In the genomic region with DNA sequence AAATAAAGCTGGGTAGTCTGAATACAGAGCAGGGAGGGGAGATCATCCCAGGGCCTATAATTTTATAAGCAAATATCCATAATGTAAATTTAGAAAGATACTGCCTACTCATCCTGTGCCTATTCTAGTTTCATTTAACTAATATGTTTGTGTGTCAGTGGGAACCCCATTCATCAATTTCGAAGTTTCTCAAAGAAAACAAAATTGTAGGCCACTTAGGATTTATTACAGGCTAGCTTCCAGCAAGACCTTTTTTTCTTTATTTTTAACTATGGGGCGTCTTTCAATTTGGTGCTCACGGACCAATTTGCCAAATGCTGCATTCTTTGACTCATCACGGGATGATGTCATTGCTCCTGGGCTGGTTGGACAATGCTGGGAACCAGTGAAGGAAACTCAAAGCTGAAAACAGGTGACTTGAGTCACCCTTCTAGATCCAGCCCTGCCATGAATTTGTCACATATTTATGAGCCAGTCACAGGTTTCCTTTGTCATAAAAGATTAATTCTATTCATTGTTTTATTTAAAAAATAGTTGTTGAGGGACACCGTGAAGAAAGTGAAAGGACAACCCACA, we compare ENCODE assay signal across 15 cellular contexts. TPM values are rescaled to one million over a fixed set of nuclear protein-coding genes. Genes with fewer than 3 reads are reported as not detected.
DNase-seq lines count a peak whose midpoint lies in the region; ATAC-seq and TF ChIP-seq lines count a peak whose summit lies in the region.
"Had no signal": no experiment of that assay in that cellular context is flagged by ENCODE, and none has a peak within 500 bp of the region (broad histone marks: within the 10 kb centered on the region; RNA-seq: fewer than 3 reads in every experiment).

No MANE protein-coding gene starts in this region.

- peaks cover 6% of the 10 kb centered on the region for H3K36me3 Mint-ChIP-seq in activated T-cell treated with anti-CD3 and anti-CD28 coated beads, Interleukin-2, amount 50 U/mL, for 4 hours (ENCODE audit: insufficient read depth)
- no peaks in the 10 kb centered on the region for H3K36me3 Mint-ChIP-seq in stimulated activated effector memory CD8-positive, alpha-beta T cell treated with anti-CD3 and anti-CD28 coated beads, Interleukin-12 subunit alpha, Interleukin-12 subunit beta, amount 100 ng/mL, for 72 hours

- no peak overlapping the region for H2AFZ ChIP-seq in PC-3 (ENCODE audit: low read length)

- DNase-seq in activated T-cell treated with anti-CD3 and anti-CD28 coated beads, Interleukin-2, amount 50 U/mL, for 4 hours: no peak
- no peak for DNase-seq in activated T-cell treated with anti-CD3 and anti-CD28 coated beads for 4 hours
- peak; percentile 49 to 50 for DNase-seq in SJSA1 (ENCODE audit: low read depth in 1 of 2, low spot score in 2 of 2)
- peak; percentile 75 for DNase-seq in fibroblast of the aortic adventitia (ENCODE audit: low read depth)
- no peak for DNase-seq in stimulated activated effector memory CD8-positive, alpha-beta T cell treated with anti-CD3 and anti-CD28 coated beads, Interleukin-12 subunit alpha, Interleukin-12 subunit beta, amount 100 ng/mL, for 72 hours (ENCODE audit: low spot score in 2 of 2)
- no peak for DNase-seq in PC-3
- DNase-seq in prostate gland (ENCODE audit: low spot score): no peak
- no peak for DNase-seq in G401 (ENCODE audit: low spot score)
- DNase-seq: EL; H9; naive thymus-derived CD8-positive, alpha-beta T cell; small intestine; T-helper 9 cell had no signal

- H3K9me3 ChIP-seq in SJSA1 (replicated peaks): no peaks in the 10 kb centered on the region
- H3K9me3 ChIP-seq in PC-3 (ENCODE audit: low read length): no peaks in the 10 kb centered on the region
- H3K9me3 ChIP-seq in prostate gland: no peaks in the 10 kb centered on the region
- H3K9me3 ChIP-seq: ascending aorta had no signal

- ATAC-seq in activated T-cell treated with anti-CD3 and anti-CD28 coated beads, Interleukin-2, amount 50 U/mL, for 4 hours: peak; percentile 65 to 70
- ATAC-seq in stimulated activated effector memory CD8-positive, alpha-beta T cell treated with anti-CD3 and anti-CD28 coated beads, Interleukin-12 subunit alpha, Interleukin-12 subunit beta, amount 100 ng/mL, for 72 hours: peak; percentile 44
- no peak for ATAC-seq in PC-3
- ATAC-seq: naive thymus-derived CD8-positive, alpha-beta T cell; Panc1 had no signal

- TF ChIP-seq CTCF in fibroblast of the aortic adventitia (IDR thresholded peaks at IDR 0.05; ENCODE audit: insufficient read depth, low read length): no peak
- TF ChIP-seq CTCF in PC-3 (conservative IDR thresholded peaks at IDR 0.05; ENCODE audit: low read depth, low read length): no peak
- TF ChIP-seq CTCF in prostate gland (IDR thresholded peaks at IDR 0.05): no peak

- H3K79me2 ChIP-seq in PC-3 (ENCODE audit: low read length): no peaks in the 10 kb centered on the region

- H3K9me3 Mint-ChIP-seq in activated T-cell treated with anti-CD3 and anti-CD28 coated beads, Interleukin-2, amount 50 U/mL, for 4 hours: peaks cover 4% of the 10 kb centered on the region
- peaks cover 5% of the 10 kb centered on the region for H3K9me3 Mint-ChIP-seq in stimulated activated effector memory CD8-positive, alpha-beta T cell treated with anti-CD3 and anti-CD28 coated beads, Interleukin-12 subunit alpha, Interleukin-12 subunit beta, amount 100 ng/mL, for 72 hours

- no TSS peak for BruUV-seq in PC-3 (replicated peaks; lab: Mats Ljungman, UMichigan)

- H3K27ac Mint-ChIP-seq in stimulated activated effector memory CD8-positive, alpha-beta T cell treated with anti-CD3 and anti-CD28 coated beads, Interleukin-12 subunit alpha, Interleukin-12 subunit beta, amount 100 ng/mL, for 72 hours: no peak overlapping the region
- H3K27ac Mint-ChIP-seq: H9 had no signal

- no peaks in the 10 kb centered on the region for H3K36me3 ChIP-seq in SJSA1
- no peaks in the 10 kb centered on the region for H3K36me3 ChIP-seq in PC-3 (ENCODE audit: low read depth, low read length)
- no peaks in the 10 kb centered on the region for H3K36me3 ChIP-seq in prostate gland
- H3K36me3 ChIP-seq: ascending aorta had no signal

- TF ChIP-seq POLR2A in prostate gland (IDR thresholded peaks at IDR 0.05): no peak

- in situ Hi-C loops in G401 (cut with HindIII; ENCODE audit: low sequenced_read_pairs): no loop called here

- no peaks in the 10 kb centered on the region for H3K9me2 ChIP-seq in PC-3 (replicated peaks; ENCODE audit: low read length)

- H3K27ac ChIP-seq in SJSA1: peak overlapping the region; percentile 20
- H3K27ac ChIP-seq in PC-3 (ENCODE audit: low read length): no peak overlapping the region
- H3K27ac ChIP-seq in prostate gland: no peak overlapping the region

- peaks cover 9% of the 10 kb centered on the region for H3K4me1 ChIP-seq in SJSA1 (replicated peaks)
- no peaks in the 10 kb centered on the region for H3K4me1 ChIP-seq in PC-3 (ENCODE audit: insufficient read depth, low read length)
- no peaks in the 10 kb centered on the region for H3K4me1 ChIP-seq in prostate gland (replicated peaks)

- H3K4me3 Mint-ChIP-seq in activated T-cell treated with anti-CD3 and anti-CD28 coated beads, Interleukin-2, amount 50 U/mL, for 4 hours: no peak overlapping the region
- H3K4me3 Mint-ChIP-seq in stimulated activated effector memory CD8-positive, alpha-beta T cell treated with anti-CD3 and anti-CD28 coated beads, Interleukin-12 subunit alpha, Interleukin-12 subunit beta, amount 100 ng/mL, for 72 hours: no peak overlapping the region
- H3K4me3 Mint-ChIP-seq: H9; naive thymus-derived CD8-positive, alpha-beta T cell had no signal

- no peaks in the 10 kb centered on the region for H3K27me3 ChIP-seq in SJSA1 (replicated peaks)
- H3K27me3 ChIP-seq in PC-3 (ENCODE audit: low read length): no peaks in the 10 kb centered on the region
- H3K27me3 ChIP-seq in prostate gland (replicated peaks; ENCODE audit: insufficient read depth): no peaks in the 10 kb centered on the region
- H3K27me3 ChIP-seq: ascending aorta had no signal

- no peaks in the 10 kb centered on the region for H3F3A ChIP-seq in PC-3 (ENCODE audit: low read length, unreplicated experiment)

- intact Hi-C loops in PC-3 (cut with micrococcal nuclease) (no loop called here), prostate gland (cut with DNase I) (no loop called here)

- peaks cover 18% of the 10 kb centered on the region for H3K4me1 Mint-ChIP-seq in activated T-cell treated with anti-CD3 and anti-CD28 coated beads, Interleukin-2, amount 50 U/mL, for 4 hours (ENCODE audit: low read depth)
- H3K4me1 Mint-ChIP-seq in stimulated activated effector memory CD8-positive, alpha-beta T cell treated with anti-CD3 and anti-CD28 coated beads, Interleukin-12 subunit alpha, Interleukin-12 subunit beta, amount 100 ng/mL, for 72 hours: no peaks in the 10 kb centered on the region

- POLR2A ChIA-PET in PC-3 (lab: Charles Lee; ENCODE audit: unreplicated experiment): no interaction called here

- 63% methylated on average over 5 of the region's 5 CpGs for WGBS in prostate gland

- CTCF ChIA-PET in PC-3 (lab: Charles Lee): no interaction called here

- no peaks in the 10 kb centered on the region for H4K20me1 ChIP-seq in PC-3 (ENCODE audit: low read length)

- H3K4me3 ChIP-seq in SJSA1: no peak overlapping the region
- H3K4me3 ChIP-seq in fibroblast of the aortic adventitia (ENCODE audit: low read depth, low read length): no peak overlapping the region
- H3K4me3 ChIP-seq in PC-3 (ENCODE audit: low read length): no peak overlapping the region
- H3K4me3 ChIP-seq in prostate gland: no peak overlapping the region
- H3K4me3 ChIP-seq: ascending aorta had no signal

- H3K27me3 Mint-ChIP-seq in activated T-cell treated with anti-CD3 and anti-CD28 coated beads, Interleukin-2, amount 50 U/mL, for 4 hours (ENCODE audit: low read depth): no peaks in the 10 kb centered on the region
- H3K27me3 Mint-ChIP-seq: naive thymus-derived CD8-positive, alpha-beta T cell had no signal

- no peak overlapping the region for H3K9ac ChIP-seq in PC-3 (ENCODE audit: low read length)

- H3K4me2 ChIP-seq in PC-3 (ENCODE audit: low read length): no peak overlapping the region

RNA-seq across cellular contexts. Expression of gene PCSK5, which starts 13.4 kb away (rescaled TPM):
- total RNA-seq in activated T-cell treated with anti-CD3 and anti-CD28 coated beads, Interleukin-2, amount 50 U/mL, for 4 hours: 1 to 10 TPM; 1.0 to 1.7 (median 1.6) TPM
- total RNA-seq in SJSA1 (2014; rRNA removed; shearing (Covaris generic)): 19.0 and 20.8 TPM in 2 replicates
- total RNA-seq in fibroblast of the aortic adventitia (ENCODE audit: low replicate concordance): 2.2 and 3.6 TPM in 2 replicates
- total RNA-seq in PC-3 (2014; rRNA removed): not detected in 2 replicates
- total RNA-seq in prostate gland: 10 to 100 TPM in 1 of 2 donors, 1 to 10 TPM in 1; 2.4 to 32.2 TPM
- total RNA-seq in G401 (2014; rRNA removed; shearing (Covaris generic)): 4.9 and 5.3 TPM in 2 replicates

Comparison
In these comparisons a context has a peak if more than half of its experiments do, and no peak if none do; other contexts are left out.
1. DNase-seq: peak in SJSA1 (2 of 2) and fibroblast of the aortic adventitia (single experiment); none in activated T-cell treated with anti-CD3 and anti-CD28 coated beads, Interleukin-2, amount 50 U/mL, for 4 hours (single experiment), activated T-cell treated with anti-CD3 and anti-CD28 coated beads for 4 hours (single experiment), stimulated activated effector memory CD8-positive, alpha-beta T cell treated with anti-CD3 and anti-CD28 coated beads, Interleukin-12 subunit alpha, Interleukin-12 subunit beta, amount 100 ng/mL, for 72 hours (0 of 2), PC-3 (single experiment), prostate gland (single experiment) and G401 (single experiment).